Comparison of ENCODE assay signal across 15 cellular contexts in genomic region chr4:165476214-165477098, GRCh38.
DNase-seq lines count a peak whose midpoint lies in the region; ATAC-seq, FAIRE-seq and TF ChIP-seq lines count a peak whose summit lies in the region.
"Had no signal": no experiment of that assay in that cellular context is flagged by ENCODE, and none has a peak within 500 bp of the region (broad histone marks: within the 10 kb centered on the region; RNA-seq: fewer than 3 reads in every experiment).

No MANE protein-coding gene starts in this region.

- CTCF ChIA-PET in SK-N-SH (lab: Yijun Ruan, JAX), result interaction anchor here (1.0 to 1.6 kb wide), 3 partner anchors 11 to 345 kb away, joined by 3 to 7 read pairs (median 4); no protein-coding TSS in a partner anchor

- no peaks in the 10 kb centered on the region for H3K36me3 Mint-ChIP-seq in T-helper 17 cell (ENCODE audit: low read depth)

- no peak for DNase-seq in SK-N-SH
- peak; percentile 62 for DNase-seq in astrocyte of the spinal cord (ENCODE audit: low read depth, low spot score)
- DNase-seq in keratinocyte (ENCODE audit: low read depth, low spot score), result peak; percentile 60
- no peak for DNase-seq in aorta
- DNase-seq in RPMI8226, result no peak
- no peak for DNase-seq in DMS 273 treated with DMSO at 0.1 percent for 48 hours (lab: John Stamatoyannopoulos, UW)
- DNase-seq in T-helper 17 cell, result no peak
- DNase-seq: activated CD4-positive, alpha-beta T cell treated with anti-CD3 and anti-CD28 coated beads for 48 hours; activated T-cell treated with anti-CD3 and anti-CD28 coated beads, Interleukin-2, amount 50 U/mL, for 4 hours; amygdala; NCI-H187 treated with DMSO at 0.1 percent for 48 hours; substantia nigra had no signal

- no peaks in the 10 kb centered on the region for H3K27me3 ChIP-seq in SK-N-SH (ENCODE audit: insufficient read depth)
- no peaks in the 10 kb centered on the region for H3K27me3 ChIP-seq in keratinocyte (ENCODE audit: control insufficient read depth, extremely low read depth, insufficient read depth, low read length)
- H3K27me3 ChIP-seq in aorta (ENCODE audit: control insufficient read depth in 1 of 2, insufficient read depth in 2 of 2, low read length in 1 of 2), result no peaks in the 10 kb centered on the region

- H3K27me3 Mint-ChIP-seq in T-helper 17 cell, result peaks cover 27% of the 10 kb centered on the region

- no peak for TF ChIP-seq RAD21 in SK-N-SH (IDR thresholded peaks at IDR 0.05; ENCODE audit: low read length)

- no peaks in the 10 kb centered on the region for H3K9me2 ChIP-seq in SK-N-SH

- no peak for TF ChIP-seq CTCF in SK-N-SH (IDR thresholded peaks at IDR 0.05)
- TF ChIP-seq CTCF in astrocyte of the spinal cord (IDR thresholded peaks at IDR 0.05; ENCODE audit: low read depth, low read length), result no peak
- no peak for TF ChIP-seq CTCF in keratinocyte (optimal IDR thresholded peaks at IDR 0.05 in 1 of 3, IDR thresholded peaks at IDR 0.05 in 1 of 3, conservative IDR thresholded peaks at IDR 0.05 in 1 of 3; ENCODE audit: extremely low read depth in 1 of 3, insufficient read depth in 2 of 3, low read length in 3 of 3)

- H3K4me3 ChIP-seq in SK-N-SH (ENCODE audit: low read depth in 2 of 2, low read length in 1 of 2) (no peak overlapping the region), astrocyte of the spinal cord (ENCODE audit: low read depth, low read length) (no peak overlapping the region), keratinocyte (ENCODE audit: control insufficient read depth in 2 of 3, extremely low read depth in 1 of 3, insufficient read depth in 2 of 3, low read depth in 1 of 3, low read length in 3 of 3) (no peak overlapping the region), aorta (ENCODE audit: low read length in 2 of 2) (no peak overlapping the region)
- H3K4me3 ChIP-seq: A549 had no signal

- H3K27ac Mint-ChIP-seq in T-helper 17 cell, result no peak overlapping the region

- peak; percentile 94 for FAIRE-seq in keratinocyte (lab: Jason Lieb, UNC)
- FAIRE-seq: A549 had no signal

- dilution Hi-C loops in keratinocyte (cut with MboI; ENCODE audit: extremely low pct_ligation_motif_present, low sequenced_read_pairs), result no loop called here

- H3K4me1 ChIP-seq in SK-N-SH (ENCODE audit: control insufficient read depth in 1 of 2, insufficient read depth in 2 of 2, low read depth in 1 of 2, low read length in 1 of 2), result no peaks in the 10 kb centered on the region
- H3K4me1 ChIP-seq in keratinocyte (ENCODE audit: control insufficient read depth, extremely low read depth, insufficient read depth, low read length), result peaks cover 9% of the 10 kb centered on the region
- H3K4me1 ChIP-seq in aorta (ENCODE audit: control insufficient read depth in 1 of 2, insufficient read depth in 2 of 2, low read length in 2 of 2), result no peaks in the 10 kb centered on the region
- H3K4me1 ChIP-seq: A549 had no signal

- no peaks in the 10 kb centered on the region for H3K79me2 ChIP-seq in SK-N-SH (ENCODE audit: insufficient read depth)
- H3K79me2 ChIP-seq in keratinocyte (ENCODE audit: control insufficient read depth, insufficient read depth, low read length), result no peaks in the 10 kb centered on the region

- no peak for TF ChIP-seq EP300 in SK-N-SH (IDR thresholded peaks at IDR 0.05; ENCODE audit: borderline replicate concordance in 1 of 2, low read depth in 1 of 2, low read length in 1 of 2)

- peak; percentile 38; the same call in 1 of the 3 replicates for ATAC-seq in SK-N-SH treated with all-trans-retinoic acid at 6 μM for 48 hours
- ATAC-seq in aorta (ENCODE audit: low FRiP score), result peak; percentile 36
- no peak for ATAC-seq in T-helper 17 cell
- ATAC-seq: activated T-cell treated with anti-CD3 and anti-CD28 coated beads, Interleukin-2, amount 50 U/mL, for 4 hours had no signal

- intact Hi-C loops in aorta (cut with DNase I), result no loop called here

- H3K4me2 ChIP-seq in SK-N-SH, result no peak overlapping the region
- peak overlapping the region; percentile 1 for H3K4me2 ChIP-seq in keratinocyte (ENCODE audit: control insufficient read depth, extremely low read depth, insufficient read depth, low read depth, low read length)
- H3K4me2 ChIP-seq: A549, KMS-11 had no signal

- H3K4me3 Mint-ChIP-seq in T-helper 17 cell, result no peak overlapping the region
- H3K4me3 Mint-ChIP-seq: activated T-cell treated with anti-CD3 and anti-CD28 coated beads, Interleukin-2, amount 50 U/mL, for 4 hours had no signal

- no peaks in the 10 kb centered on the region for H3K9me1 ChIP-seq in keratinocyte (ENCODE audit: control insufficient read depth, extremely low read depth, insufficient read depth, low read length)

- H3K9ac ChIP-seq in SK-N-SH, result no peak overlapping the region
- H3K9ac ChIP-seq in keratinocyte (ENCODE audit: control insufficient read depth, extremely low read depth, insufficient read depth, low read length), result no peak overlapping the region
- H3K9ac ChIP-seq: KMS-11 had no signal

- POLR2A ChIA-PET in SK-N-SH (lab: Yijun Ruan, JAX), result no interaction called here

- H3K27ac ChIP-seq in SK-N-SH (ENCODE audit: low read depth in 2 of 2, low read length in 1 of 2), result no peak overlapping the region
- H3K27ac ChIP-seq in keratinocyte (ENCODE audit: control insufficient read depth, insufficient read depth, low read length), result peak overlapping the region; percentile 13
- no peak overlapping the region for H3K27ac ChIP-seq in aorta (ENCODE audit: low read depth in 1 of 2, low read length in 2 of 2)
- H3K27ac ChIP-seq: A549, KMS-11 had no signal

- H3K9me3 ChIP-seq in SK-N-SH (no peaks in the 10 kb centered on the region; the same call in 1 of the 2 replicates), keratinocyte (ENCODE audit: control insufficient read depth, low read depth, low read length) (peaks cover 2% of the 10 kb centered on the region), aorta (ENCODE audit: control insufficient read depth, low read length) (no peaks in the 10 kb centered on the region), T-helper 17 cell (ENCODE audit: control insufficient read depth, low read length, poor library complexity, severe bottlenecking) (peaks cover 4% of the 10 kb centered on the region)

- no peaks in the 10 kb centered on the region for H3F3A ChIP-seq in SK-N-SH (replicated peaks; ENCODE audit: insufficient read depth)

- H4K20me1 ChIP-seq in SK-N-SH (ENCODE audit: insufficient read depth) (no peaks in the 10 kb centered on the region), keratinocyte (ENCODE audit: control insufficient read depth, extremely low read depth, insufficient read depth, low read length) (no peaks in the 10 kb centered on the region)

- no peaks in the 10 kb centered on the region for H3K4me1 Mint-ChIP-seq in T-helper 17 cell

- H2AFZ ChIP-seq in SK-N-SH (ENCODE audit: low read depth), result no peak overlapping the region
- no peak overlapping the region for H2AFZ ChIP-seq in keratinocyte (ENCODE audit: control insufficient read depth, low read length)

- in situ Hi-C loops in astrocyte of the spinal cord (cut with HindIII; ENCODE audit: low sequenced_read_pairs), result no loop called here

- WGBS in SK-N-SH (ENCODE audit: low lambda C conversion rate), result 65% methylated on average over 13 of the region's 14 CpGs
- WGBS in aorta, 2 donors, result 73 to 76% methylated on average over 14 of the region's 14 CpGs

- H3K36me3 ChIP-seq in SK-N-SH (replicated peaks in 1 of 2; ENCODE audit: control insufficient read depth in 1 of 2, insufficient read depth in 2 of 2, low read length in 1 of 2) (no peaks in the 10 kb centered on the region), keratinocyte (ENCODE audit: control insufficient read depth in 2 of 2, extremely low read depth in 1 of 2, insufficient read depth in 2 of 2, low read length in 2 of 2) (no peaks in the 10 kb centered on the region), aorta (ENCODE audit: control insufficient read depth in 1 of 2, insufficient read depth in 2 of 2, low read length in 1 of 2) (peaks cover 0 to 3% of the 10 kb centered on the region in 2 donors)

TF ChIP-seq in SK-N-SH treated with all-trans-retinoic acid at 6 μM for 48 hours, 23 proteins besides CTCF, POLR2A, EP300 and RAD21:
- TF ChIP-seq TCF4 (CRISPR knock-in tag; IDR thresholded peaks at IDR 0.05; ENCODE audit: borderline replicate concordance), result no peak
- no peak for TF ChIP-seq OSR1 (CRISPR knock-in tag; IDR thresholded peaks at IDR 0.05)
- no peak for TF ChIP-seq ESRRG (CRISPR knock-in tag; IDR thresholded peaks at IDR 0.05)
- no peak for TF ChIP-seq RARB (CRISPR knock-in tag; IDR thresholded peaks at IDR 0.05)
- TF ChIP-seq ZNF565 (CRISPR knock-in tag; conservative IDR thresholded peaks at IDR 0.05; ENCODE audit: low read depth), result no peak
- no peak for TF ChIP-seq ARNTL (CRISPR knock-in tag; IDR thresholded peaks at IDR 0.05; ENCODE audit: borderline replicate concordance, low read depth)

TF ChIP-seq in SK-N-SH, 30 proteins besides CTCF, POLR2A, EP300 and RAD21:
- TF ChIP-seq IRF3 (IDR thresholded peaks at IDR 0.05; ENCODE audit: low read depth, low read length), result no peak
- no peak for TF ChIP-seq RCOR1 (IDR thresholded peaks at IDR 0.05; ENCODE audit: low read length)
- no peak for TF ChIP-seq POLR2AphosphoS5 (IDR thresholded peaks at IDR 0.05; ENCODE audit: low read depth, low read length)

Comparison
In these comparisons a context has a peak if more than half of its experiments do, and no peak if none do; other contexts are left out.
1. DNase-seq: peak in astrocyte of the spinal cord (single experiment) and keratinocyte (single experiment); none in SK-N-SH (single experiment), aorta (0 of 2), RPMI8226 (single experiment), DMS 273 treated with DMSO at 0.1 percent for 48 hours (single experiment) and T-helper 17 cell (0 of 3).